2 cellular contexts compared by ENCODE assay signal in the genomic region with DNA sequence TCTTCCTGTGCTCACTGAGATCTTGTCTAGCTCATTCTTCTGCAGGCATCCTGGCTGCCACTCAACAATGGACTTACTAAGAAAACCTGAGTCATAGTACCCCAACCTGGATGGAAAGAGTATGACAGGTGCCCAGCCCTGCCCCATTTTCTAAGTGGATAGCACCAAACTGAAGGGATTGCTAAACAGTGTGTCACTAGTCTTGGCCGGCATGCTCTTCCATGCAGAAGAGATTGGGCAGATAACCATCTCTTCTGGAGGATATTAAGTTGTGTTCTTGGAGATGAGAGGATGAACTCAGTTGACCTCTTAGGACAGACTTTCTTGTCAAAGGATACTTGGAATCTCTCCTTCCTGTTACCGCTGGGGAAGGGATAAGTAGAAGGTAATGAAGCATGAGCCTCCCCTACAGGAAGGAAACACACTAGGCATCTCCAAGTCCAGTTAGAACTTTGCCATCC.
TF ChIP-seq lines count a peak whose summit lies in the region.

No MANE protein-coding gene starts in this region.

TF ChIP-seq in GM23338, 12 proteins besides CTCF, POLR2A, EP300 and RAD21 (continues in another document):
- TF ChIP-seq, protein P1, sequence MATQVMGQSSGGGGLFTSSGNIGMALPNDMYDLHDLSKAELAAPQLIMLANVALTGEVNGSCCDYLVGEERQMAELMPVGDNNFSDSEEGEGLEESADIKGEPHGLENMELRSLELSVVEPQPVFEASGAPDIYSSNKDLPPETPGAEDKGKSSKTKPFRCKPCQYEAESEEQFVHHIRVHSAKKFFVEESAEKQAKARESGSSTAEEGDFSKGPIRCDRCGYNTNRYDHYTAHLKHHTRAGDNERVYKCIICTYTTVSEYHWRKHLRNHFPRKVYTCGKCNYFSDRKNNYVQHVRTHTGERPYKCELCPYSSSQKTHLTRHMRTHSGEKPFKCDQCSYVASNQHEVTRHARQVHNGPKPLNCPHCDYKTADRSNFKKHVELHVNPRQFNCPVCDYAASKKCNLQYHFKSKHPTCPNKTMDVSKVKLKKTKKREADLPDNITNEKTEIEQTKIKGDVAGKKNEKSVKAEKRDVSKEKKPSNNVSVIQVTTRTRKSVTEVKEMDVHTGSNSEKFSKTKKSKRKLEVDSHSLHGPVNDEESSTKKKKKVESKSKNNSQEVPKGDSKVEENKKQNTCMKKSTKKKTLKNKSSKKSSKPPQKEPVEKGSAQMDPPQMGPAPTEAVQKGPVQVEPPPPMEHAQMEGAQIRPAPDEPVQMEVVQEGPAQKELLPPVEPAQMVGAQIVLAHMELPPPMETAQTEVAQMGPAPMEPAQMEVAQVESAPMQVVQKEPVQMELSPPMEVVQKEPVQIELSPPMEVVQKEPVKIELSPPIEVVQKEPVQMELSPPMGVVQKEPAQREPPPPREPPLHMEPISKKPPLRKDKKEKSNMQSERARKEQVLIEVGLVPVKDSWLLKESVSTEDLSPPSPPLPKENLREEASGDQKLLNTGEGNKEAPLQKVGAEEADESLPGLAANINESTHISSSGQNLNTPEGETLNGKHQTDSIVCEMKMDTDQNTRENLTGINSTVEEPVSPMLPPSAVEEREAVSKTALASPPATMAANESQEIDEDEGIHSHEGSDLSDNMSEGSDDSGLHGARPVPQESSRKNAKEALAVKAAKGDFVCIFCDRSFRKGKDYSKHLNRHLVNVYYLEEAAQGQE (IDR thresholded peaks at IDR 0.05; ENCODE audit: unreplicated experiment) = no peak
- no peak for TF ChIP-seq EZH2 (IDR thresholded peaks at IDR 0.05; ENCODE audit: low read depth, unreplicated experiment)
- no peak for TF ChIP-seq EZH2phosphoT487 (IDR thresholded peaks at IDR 0.05; ENCODE audit: unreplicated experiment)
- TF ChIP-seq, protein P2, sequence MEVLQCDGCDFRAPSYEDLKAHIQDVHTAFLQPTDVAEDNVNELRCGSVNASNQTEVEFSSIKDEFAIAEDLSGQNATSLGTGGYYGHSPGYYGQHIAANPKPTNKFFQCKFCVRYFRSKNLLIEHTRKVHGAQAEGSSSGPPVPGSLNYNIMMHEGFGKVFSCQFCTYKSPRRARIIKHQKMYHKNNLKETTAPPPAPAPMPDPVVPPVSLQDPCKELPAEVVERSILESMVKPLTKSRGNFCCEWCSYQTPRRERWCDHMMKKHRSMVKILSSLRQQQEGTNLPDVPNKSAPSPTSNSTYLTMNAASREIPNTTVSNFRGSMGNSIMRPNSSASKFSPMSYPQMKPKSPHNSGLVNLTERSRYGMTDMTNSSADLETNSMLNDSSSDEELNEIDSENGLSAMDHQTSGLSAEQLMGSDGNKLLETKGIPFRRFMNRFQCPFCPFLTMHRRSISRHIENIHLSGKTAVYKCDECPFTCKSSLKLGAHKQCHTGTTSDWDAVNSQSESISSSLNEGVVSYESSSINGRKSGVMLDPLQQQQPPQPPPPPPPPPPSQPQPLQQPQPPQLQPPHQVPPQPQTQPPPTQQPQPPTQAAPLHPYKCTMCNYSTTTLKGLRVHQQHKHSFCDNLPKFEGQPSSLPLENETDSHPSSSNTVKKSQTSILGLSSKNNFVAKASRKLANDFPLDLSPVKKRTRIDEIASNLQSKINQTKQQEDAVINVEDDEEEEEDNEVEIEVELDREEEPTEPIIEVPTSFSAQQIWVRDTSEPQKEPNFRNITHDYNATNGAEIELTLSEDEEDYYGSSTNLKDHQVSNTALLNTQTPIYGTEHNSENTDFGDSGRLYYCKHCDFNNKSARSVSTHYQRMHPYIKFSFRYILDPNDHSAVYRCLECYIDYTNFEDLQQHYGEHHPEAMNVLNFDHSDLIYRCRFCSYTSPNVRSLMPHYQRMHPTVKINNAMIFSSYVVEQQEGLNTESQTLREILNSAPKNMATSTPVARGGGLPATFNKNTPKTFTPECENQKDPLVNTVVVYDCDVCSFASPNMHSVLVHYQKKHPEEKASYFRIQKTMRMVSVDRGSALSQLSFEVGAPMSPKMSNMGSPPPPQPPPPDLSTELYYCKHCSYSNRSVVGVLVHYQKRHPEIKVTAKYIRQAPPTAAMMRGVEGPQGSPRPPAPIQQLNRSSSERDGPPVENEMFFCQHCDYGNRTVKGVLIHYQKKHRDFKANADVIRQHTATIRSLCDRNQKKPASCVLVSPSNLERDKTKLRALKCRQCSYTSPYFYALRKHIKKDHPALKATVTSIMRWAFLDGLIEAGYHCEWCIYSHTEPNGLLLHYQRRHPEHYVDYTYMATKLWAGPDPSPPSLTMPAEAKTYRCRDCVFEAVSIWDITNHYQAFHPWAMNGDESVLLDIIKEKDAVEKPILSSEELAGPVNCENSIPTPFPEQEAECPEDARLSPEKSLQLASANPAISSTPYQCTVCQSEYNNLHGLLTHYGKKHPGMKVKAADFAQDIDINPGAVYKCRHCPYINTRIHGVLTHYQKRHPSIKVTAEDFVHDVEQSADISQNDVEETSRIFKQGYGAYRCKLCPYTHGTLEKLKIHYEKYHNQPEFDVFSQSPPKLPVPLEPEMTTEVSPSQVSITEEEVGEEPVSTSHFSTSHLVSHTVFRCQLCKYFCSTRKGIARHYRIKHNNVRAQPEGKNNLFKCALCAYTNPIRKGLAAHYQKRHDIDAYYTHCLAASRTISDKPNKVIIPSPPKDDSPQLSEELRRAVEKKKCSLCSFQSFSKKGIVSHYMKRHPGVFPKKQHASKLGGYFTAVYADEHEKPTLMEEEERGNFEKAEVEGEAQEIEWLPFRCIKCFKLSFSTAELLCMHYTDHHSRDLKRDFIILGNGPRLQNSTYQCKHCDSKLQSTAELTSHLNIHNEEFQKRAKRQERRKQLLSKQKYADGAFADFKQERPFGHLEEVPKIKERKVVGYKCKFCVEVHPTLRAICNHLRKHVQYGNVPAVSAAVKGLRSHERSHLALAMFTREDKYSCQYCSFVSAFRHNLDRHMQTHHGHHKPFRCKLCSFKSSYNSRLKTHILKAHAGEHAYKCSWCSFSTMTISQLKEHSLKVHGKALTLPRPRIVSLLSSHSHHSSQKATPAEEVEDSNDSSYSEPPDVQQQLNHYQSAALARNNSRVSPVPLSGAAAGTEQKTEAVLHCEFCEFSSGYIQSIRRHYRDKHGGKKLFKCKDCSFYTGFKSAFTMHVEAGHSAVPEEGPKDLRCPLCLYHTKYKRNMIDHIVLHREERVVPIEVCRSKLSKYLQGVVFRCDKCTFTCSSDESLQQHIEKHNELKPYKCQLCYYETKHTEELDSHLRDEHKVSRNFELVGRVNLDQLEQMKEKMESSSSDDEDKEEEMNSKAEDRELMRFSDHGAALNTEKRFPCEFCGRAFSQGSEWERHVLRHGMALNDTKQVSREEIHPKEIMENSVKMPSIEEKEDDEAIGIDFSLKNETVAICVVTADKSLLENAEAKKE (CRISPR knock-in tag; IDR thresholded peaks at IDR 0.05) = no peak
- TF ChIP-seq ZNF331 (CRISPR knock-in tag; IDR thresholded peaks at IDR 0.05; ENCODE audit: low read depth) = no peak
- no peak for TF ChIP-seq ZNF114 (CRISPR knock-in tag; IDR thresholded peaks at IDR 0.05)
- TF ChIP-seq CREB1 (CRISPR knock-in tag; IDR thresholded peaks at IDR 0.05; ENCODE audit: low read depth) = no peak
- TF ChIP-seq, protein P3, sequence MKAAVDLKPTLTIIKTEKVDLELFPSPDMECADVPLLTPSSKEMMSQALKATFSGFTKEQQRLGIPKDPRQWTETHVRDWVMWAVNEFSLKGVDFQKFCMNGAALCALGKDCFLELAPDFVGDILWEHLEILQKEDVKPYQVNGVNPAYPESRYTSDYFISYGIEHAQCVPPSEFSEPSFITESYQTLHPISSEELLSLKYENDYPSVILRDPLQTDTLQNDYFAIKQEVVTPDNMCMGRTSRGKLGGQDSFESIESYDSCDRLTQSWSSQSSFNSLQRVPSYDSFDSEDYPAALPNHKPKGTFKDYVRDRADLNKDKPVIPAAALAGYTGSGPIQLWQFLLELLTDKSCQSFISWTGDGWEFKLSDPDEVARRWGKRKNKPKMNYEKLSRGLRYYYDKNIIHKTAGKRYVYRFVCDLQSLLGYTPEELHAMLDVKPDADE (IDR thresholded peaks at IDR 0.05) = no peak
- no peak for TF ChIP-seq POLR2AphosphoS5 (IDR thresholded peaks at IDR 0.05; ENCODE audit: low read depth)
- no peak for TF ChIP-seq JUNB (IDR thresholded peaks at IDR 0.05; ENCODE audit: unreplicated experiment)

TF ChIP-seq in H1, 55 proteins besides CTCF, POLR2A, EP300 and RAD21:
- TF ChIP-seq, protein P4, sequence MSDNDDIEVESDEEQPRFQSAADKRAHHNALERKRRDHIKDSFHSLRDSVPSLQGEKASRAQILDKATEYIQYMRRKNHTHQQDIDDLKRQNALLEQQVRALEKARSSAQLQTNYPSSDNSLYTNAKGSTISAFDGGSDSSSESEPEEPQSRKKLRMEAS (IDR thresholded peaks at IDR 0.05) = no peak
- TF ChIP-seq BACH1 (IDR thresholded peaks at IDR 0.05; ENCODE audit: low read length) = 0 out of 2 replicates have a peak, but pooled peaks have one; percentile 17
